9 cellular contexts compared by ENCODE assay signal in genomic region chr17:42244116-42244515, GRCh38. TPM values are rescaled to one million over a fixed set of nuclear protein-coding genes. Genes with fewer than 3 reads are reported as not detected.
"Had no signal": no experiment of that assay in that cellular context is flagged by ENCODE, and none has a peak within 500 bp of the region (broad histone marks: within the 10 kb centered on the region; RNA-seq: fewer than 3 reads in every experiment).

No MANE protein-coding gene starts in this region.

RNA-seq across cellular contexts. Expression of gene STAT5B, which starts 32.1 kb away (rescaled TPM):
- total RNA-seq: PC-3 had no signal

RNA-seq across cellular contexts. Expression of gene STAT5A, which starts 44.2 kb away (rescaled TPM):
- total RNA-seq: PC-3 had no signal

RNA-seq across cellular contexts. Expression of gene GHDC, which starts 49.8 kb away (rescaled TPM):
- total RNA-seq: PC-3 had no signal

RNA-seq across cellular contexts. Expression of gene HCRT, which starts 58.9 kb away (rescaled TPM):
- total RNA-seq: HT1080, LHCN-M2, MCF 10A, OCI-LY7, PC-3, Peyer's patch, Right ventricle myocardium inferior, RPMI7951 had no signal
- polyA plus RNA-seq: IgD-negative memory B cell had no signal
